Comparison of ENCODE assay signal across 8 cellular contexts in genomic region chr2:17171446-17172049, GRCh38.
DNase-seq lines count a peak whose midpoint lies in the region; ATAC-seq and TF ChIP-seq lines count a peak whose summit lies in the region.

No MANE protein-coding gene starts in this region.

- 43 to 46% (median 44%) methylated on average over 7 of the region's 7 CpGs for WGBS in stomach, 5 donors

- no peak for TF ChIP-seq EP300 in stomach (IDR thresholded peaks at IDR 0.05)

- ATAC-seq in GM19025 (IDR thresholded peaks at IDR 0.05; ENCODE audit: low read depth, unreplicated experiment) (peak; percentile 77), HG03159 (IDR thresholded peaks at IDR 0.05; ENCODE audit: unreplicated experiment) (peak; percentile 81), SK-N-SH treated with all-trans-retinoic acid at 6 μM for 48 hours (peak; percentile 98), left ventricle myocardium superior (peak; percentile 75)

- H3K4me3 ChIP-seq in BE2C (ENCODE audit: low read depth, low read length) (no peak overlapping the region), stomach (no peak overlapping the region)

- intact Hi-C loops in left ventricle myocardium superior (cut with micrococcal nuclease) (no loop called here), stomach (cut with DNase I; ENCODE audit: low total_unique reads) (no loop called here)

- no peak overlapping the region for H3K27ac ChIP-seq in stomach

- TF ChIP-seq POLR2A in stomach (IDR thresholded peaks at IDR 0.05) = no peak

- H3K27me3 ChIP-seq in BE2C (no peaks in the 10 kb centered on the region), stomach (no peaks in the 10 kb centered on the region)

- TF ChIP-seq CTCF in BE2C (IDR thresholded peaks at IDR 0.05; ENCODE audit: low read depth, low read length) = peak; percentile 48
- TF ChIP-seq CTCF in stomach (IDR thresholded peaks at IDR 0.05) = peak in 5 of 7 experiments; percentile 18 to 50 (median 42)

- DNase-seq in BE2C (peak; percentile 26), left ventricle myocardium superior (peak; percentile 29), stomach (peak; percentile 27), cerebellar nuclear complex (lab: John Stamatoyannopoulos, UW) (no peak)
- no peak for DNase-seq in activated CD4-positive, alpha-beta T cell treated with anti-CD3 and anti-CD28 coated beads, Interleukin-2, amount 50 U/mL, for 48 hours

- no peaks in the 10 kb centered on the region for H3K36me3 ChIP-seq in BE2C
- H3K36me3 ChIP-seq in stomach = no peaks in the 10 kb centered on the region

- H3K9me3 ChIP-seq in BE2C = no peaks in the 10 kb centered on the region
- no peaks in the 10 kb centered on the region for H3K9me3 ChIP-seq in stomach

- H3K4me1 ChIP-seq in BE2C (no peaks in the 10 kb centered on the region), stomach (no peaks in the 10 kb centered on the region)

TF ChIP-seq in SK-N-SH treated with all-trans-retinoic acid at 6 μM for 48 hours, 23 proteins besides CTCF, POLR2A, EP300 and RAD21:
- no peak for TF ChIP-seq PATZ1 (CRISPR knock-in tag; IDR thresholded peaks at IDR 0.05; ENCODE audit: borderline replicate concordance)
- no peak for TF ChIP-seq TSHZ2 (CRISPR knock-in tag; IDR thresholded peaks at IDR 0.05)
- TF ChIP-seq TOX (CRISPR knock-in tag; IDR thresholded peaks at IDR 0.05; ENCODE audit: borderline replicate concordance) = no peak
- no peak for TF ChIP-seq ARNTL (CRISPR knock-in tag; IDR thresholded peaks at IDR 0.05; ENCODE audit: borderline replicate concordance, low read depth)
- TF ChIP-seq TCF4 (CRISPR knock-in tag; IDR thresholded peaks at IDR 0.05; ENCODE audit: borderline replicate concordance) = no peak
- TF ChIP-seq SNAI2 (CRISPR knock-in tag; IDR thresholded peaks at IDR 0.05) = no peak
- no peak for TF ChIP-seq ZFP30 (CRISPR knock-in tag; IDR thresholded peaks at IDR 0.05)
- TF ChIP-seq CREB5 (CRISPR knock-in tag; IDR thresholded peaks at IDR 0.05; ENCODE audit: low read depth) = no peak
- no peak for TF ChIP-seq ZC3H10 (CRISPR knock-in tag; IDR thresholded peaks at IDR 0.05)
- no peak for TF ChIP-seq ESRRG (CRISPR knock-in tag; IDR thresholded peaks at IDR 0.05)
- TF ChIP-seq CSRNP3 (CRISPR knock-in tag; IDR thresholded peaks at IDR 0.05) = no peak
- TF ChIP-seq ZNF70 (CRISPR knock-in tag; IDR thresholded peaks at IDR 0.05) = no peak
- TF ChIP-seq GLIS3 (CRISPR knock-in tag; IDR thresholded peaks at IDR 0.05) = no peak
- no peak for TF ChIP-seq ZNF565 (CRISPR knock-in tag; conservative IDR thresholded peaks at IDR 0.05; ENCODE audit: low read depth)
- TF ChIP-seq ZFP3 (CRISPR knock-in tag; IDR thresholded peaks at IDR 0.05) = no peak
- TF ChIP-seq ZNF8 (CRISPR knock-in tag; IDR thresholded peaks at IDR 0.05) = no peak
- no peak for TF ChIP-seq ISL1 (CRISPR knock-in tag; IDR thresholded peaks at IDR 0.05)
- TF ChIP-seq POU6F1 (CRISPR knock-in tag; IDR thresholded peaks at IDR 0.05; ENCODE audit: borderline replicate concordance, low read depth) = no peak
- TF ChIP-seq PPARA (CRISPR knock-in tag; IDR thresholded peaks at IDR 0.05; ENCODE audit: borderline replicate concordance) = no peak; the same call in 1 of the 2 replicates

Comparison
In these comparisons a context has a peak if more than half of its experiments do, and no peak if none do; other contexts are left out.
1. DNase-seq: peak in BE2C (single experiment), left ventricle myocardium superior (single experiment) and stomach (single experiment); none in cerebellar nuclear complex (0 of 2) and activated CD4-positive, alpha-beta T cell treated with anti-CD3 and anti-CD28 coated beads, Interleukin-2, amount 50 U/mL, for 48 hours (0 of 2).
2. Peak in every context shown above with its lines, with median percentiles within 50 percentile points of each other: ATAC-seq.